ENCODE assay signal across 11 cellular contexts in the genomic region with DNA sequence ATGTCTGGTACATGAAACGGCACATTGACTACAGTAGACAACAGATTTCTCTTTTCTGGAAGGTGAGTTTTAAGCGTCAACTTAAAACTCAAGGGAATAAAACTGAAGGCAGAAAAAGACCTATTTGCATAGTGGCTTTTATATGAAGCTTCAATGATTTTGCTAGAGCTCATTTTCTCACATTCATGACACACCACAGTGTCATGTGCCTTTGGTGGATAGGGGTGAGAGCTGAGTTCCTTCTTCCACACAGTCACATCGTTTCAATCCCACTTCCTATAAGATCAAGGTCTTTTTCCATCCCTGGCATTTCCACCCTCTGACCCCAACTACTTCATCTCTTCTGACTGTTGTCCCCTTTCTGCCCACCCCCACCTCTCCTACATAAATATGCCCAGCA. TPM values are rescaled to one million over a fixed set of nuclear protein-coding genes. Genes with fewer than 3 reads are reported as not detected.
DNase-seq lines count a peak whose midpoint lies in the region; ATAC-seq and TF ChIP-seq lines count a peak whose summit lies in the region.
"Had no signal": no experiment of that assay in that cellular context is flagged by ENCODE, and none has a peak within 500 bp of the region (broad histone marks: within the 10 kb centered on the region; RNA-seq: fewer than 3 reads in every experiment).

No MANE protein-coding gene starts in this region.

- ATAC-seq in GM19328 (IDR thresholded peaks at IDR 0.05; ENCODE audit: unreplicated experiment): peak; percentile 45
- ATAC-seq in HG03135 (IDR thresholded peaks at IDR 0.05; ENCODE audit: unreplicated experiment): peak; percentile 30
- ATAC-seq in HG02840 (IDR thresholded peaks at IDR 0.05; ENCODE audit: low FRiP score, unreplicated experiment): no peak
- ATAC-seq in left colon: no peak

- no peaks in the 10 kb centered on the region for H3K9me3 ChIP-seq in right atrium auricular region

- H3K4me1 ChIP-seq in right atrium auricular region: no peaks in the 10 kb centered on the region

- no peak for TF ChIP-seq CTCF in right atrium auricular region (IDR thresholded peaks at IDR 0.05)

- H3K4me1 Mint-ChIP-seq in activated T-helper 2 cell treated with anti-CD3 and anti-CD28 coated beads, Interferon-gamma antibody, Interleukin-2, Interleukin-4, amounts not matched to agents 10 μg/mL and 5 μg/mL and 100 μg/mL, durations not matched to agents 14 hours and 24 hours and 36 hours (ENCODE audit: low read depth): peaks cover 83% of the 10 kb centered on the region

- H3K27me3 ChIP-seq in right atrium auricular region: no peaks in the 10 kb centered on the region

- H3K36me3 ChIP-seq in right atrium auricular region: no peaks in the 10 kb centered on the region

- H3K27ac ChIP-seq in right atrium auricular region: no peak overlapping the region

- intact Hi-C loops in activated T-helper 2 cell treated with anti-CD3 and anti-CD28 coated beads, Interferon-gamma antibody, Interleukin-2, Interleukin-4, amounts not matched to agents 10 μg/mL and 5 μg/mL and 100 μg/mL, durations not matched to agents 14 hours and 24 hours and 36 hours (cut with micrococcal nuclease): loop anchor here (1.0 to 10.0 kb wide), 9 partner anchors 18 to 1064 kb away; a partner anchor contains a TSS
- intact Hi-C loops in left colon (cut with DNase I, micrococcal nuclease): no loop called here

- DNase-seq in EL (peak; percentile 19), right atrium auricular region (ENCODE audit: low spot score) (no peak), left colon (no peak), GF-D8 (lab: John Stamatoyannopoulos, UW) (no peak)
- DNase-seq in activated T-helper 2 cell treated with anti-CD3 and anti-CD28 coated beads, Interferon-gamma antibody, Interleukin-2, Interleukin-4, amounts not matched to agents 10 μg/mL and 5 μg/mL and 100 μg/mL, durations not matched to agents 14 hours and 24 hours and 36 hours (ENCODE audit: low spot score): no peak
- DNase-seq: DMS79 treated with DMSO at 0.1 percent for 48 hours had no signal

- no peak overlapping the region for H3K4me3 ChIP-seq in right atrium auricular region

- peak overlapping the region; percentile 89 for H3K27ac Mint-ChIP-seq in activated T-helper 2 cell treated with anti-CD3 and anti-CD28 coated beads, Interferon-gamma antibody, Interleukin-2, Interleukin-4, amounts not matched to agents 10 μg/mL and 5 μg/mL and 100 μg/mL, durations not matched to agents 14 hours and 24 hours and 36 hours

- no peaks in the 10 kb centered on the region for H3K9me3 Mint-ChIP-seq in activated T-helper 2 cell treated with anti-CD3 and anti-CD28 coated beads, Interferon-gamma antibody, Interleukin-2, Interleukin-4, amounts not matched to agents 10 μg/mL and 5 μg/mL and 100 μg/mL, durations not matched to agents 14 hours and 24 hours and 36 hours

- peak overlapping the region; percentile 37 for H3K4me3 Mint-ChIP-seq in activated T-helper 2 cell treated with anti-CD3 and anti-CD28 coated beads, Interferon-gamma antibody, Interleukin-2, Interleukin-4, amounts not matched to agents 10 μg/mL and 5 μg/mL and 100 μg/mL, durations not matched to agents 14 hours and 24 hours and 36 hours (ENCODE audit: low read depth)

- no peaks in the 10 kb centered on the region for H3K27me3 Mint-ChIP-seq in activated T-helper 2 cell treated with anti-CD3 and anti-CD28 coated beads, Interferon-gamma antibody, Interleukin-2, Interleukin-4, amounts not matched to agents 10 μg/mL and 5 μg/mL and 100 μg/mL, durations not matched to agents 14 hours and 24 hours and 36 hours (ENCODE audit: low read depth)

- H3K36me3 Mint-ChIP-seq in activated T-helper 2 cell treated with anti-CD3 and anti-CD28 coated beads, Interferon-gamma antibody, Interleukin-2, Interleukin-4, amounts not matched to agents 10 μg/mL and 5 μg/mL and 100 μg/mL, durations not matched to agents 14 hours and 24 hours and 36 hours (ENCODE audit: low read depth): peaks cover 80% of the 10 kb centered on the region

RNA-seq across cellular contexts. Expression of a gene that starts 31.0 kb away (rescaled TPM):
- 108 TPM in 2 replicates for total RNA-seq in activated T-helper 2 cell treated with anti-CD3 and anti-CD28 coated beads, Interferon-gamma antibody, Interleukin-2, Interleukin-4, amounts not matched to agents 10 μg/mL and 5 μg/mL and 100 μg/mL, durations not matched to agents 14 hours and 24 hours and 36 hours
- total RNA-seq in right atrium auricular region (under 1 TPM; 0.43 to 0.44 TPM), left colon (under 1 TPM; 0.82 to 0.95 TPM)
- total RNA-seq: NCI-H460, osteoblast had no signal

Comparison
In these comparisons a context has a peak if more than half of its experiments do, and no peak if none do; other contexts are left out.
1. ATAC-seq: peak in GM19328 (single experiment) and HG03135 (single experiment); none in HG02840 (single experiment) and left colon (single experiment).
2. RNA of a gene that starts 31.0 kb away (total RNA-seq): 108 TPM in activated T-helper 2 cell treated with anti-CD3 and anti-CD28 coated beads, Interferon-gamma antibody, Interleukin-2, Interleukin-4, amounts not matched to agents 10 μg/mL and 5 μg/mL and 100 μg/mL, durations not matched to agents 14 hours and 24 hours and 36 hours; 0.82 to 0.95 TPM in left colon and 0.43 to 0.44 TPM in right atrium auricular region; every median in the first group is over 10 times any median in the second.